8 cellular contexts compared by ENCODE assay signal in genomic region chr11:705646-706438, GRCh38. TPM values are rescaled to one million over a fixed set of nuclear protein-coding genes. Genes with fewer than 3 reads are reported as not detected.
DNase-seq lines count a peak whose midpoint lies in the region; ATAC-seq and TF ChIP-seq lines count a peak whose summit lies in the region.

Gene EPS8L2, plus strand, starts transcription at chr11:706231. Its CDS starts 3,177 bp downstream, at chr11:709408.

- no peak for DNase-seq in T-helper 17 cell
- no peak for DNase-seq in glutamatergic neuron
- peak in 1 of 2 donors; percentile 34 for DNase-seq in psoas muscle
- no peak for DNase-seq in NCI-H524 treated with DMSO at 0.1 percent for 48 hours (lab: John Stamatoyannopoulos, UW)
- no peak for DNase-seq in SHP77 treated with DMSO at 0.1 percent for 48 hours (lab: John Stamatoyannopoulos, UW)
- DNase-seq in OCI-LY7 (ENCODE audit: low spot score): no peak

- intact Hi-C loops in psoas muscle (cut with DNase I): no loop called here
- intact Hi-C loops in OCI-LY7 (cut with micrococcal nuclease; ENCODE audit: unreplicated experiment): no loop called here

- CTCF ChIA-PET in OCI-LY7 (lab: Charles Lee; ENCODE audit: unreplicated experiment): no interaction called here

- H3K27me3 Mint-ChIP-seq in T-helper 17 cell (peaks cover 16% of the 10 kb centered on the region), glutamatergic neuron (ENCODE audit: unreplicated experiment) (peaks cover 10% of the 10 kb centered on the region)

- WGBS in psoas muscle, 3 donors: 12 to 28% (median 19%) methylated on average over 30 to 90 of the region's 90 CpGs

- TF ChIP-seq CTCF in glutamatergic neuron (IDR thresholded peaks at IDR 0.05; ENCODE audit: partially characterized antibody, unreplicated experiment) (no peak), psoas muscle (IDR thresholded peaks at IDR 0.05) (no peak), OCI-LY7 (conservative IDR thresholded peaks at IDR 0.05; ENCODE audit: low read length) (no peak)

- BruUV-seq in OCI-LY7 (replicated peaks; lab: Mats Ljungman, UMichigan): no TSS peak

- H3K9me3 Mint-ChIP-seq in glutamatergic neuron (ENCODE audit: unreplicated experiment): peaks cover 6% of the 10 kb centered on the region

- H3K4me1 ChIP-seq in psoas muscle (peaks cover 10% of the 10 kb centered on the region), OCI-LY7 (ENCODE audit: insufficient read depth, low read length, poor library complexity, severe bottlenecking) (no peaks in the 10 kb centered on the region)

- H3K27ac ChIP-seq in psoas muscle: no peak within 1 kb of the TSS
- H3K27ac ChIP-seq in OCI-LY7 (ENCODE audit: low read depth, low read length, poor library complexity, severe bottlenecking): no peak within 1 kb of the TSS

- POLR2A ChIA-PET in OCI-LY7 (lab: Charles Lee): no interaction called here

- peaks cover 0 to 47% (median 20%) of the 10 kb centered on the region in 3 donors for H3K27me3 ChIP-seq in psoas muscle (ENCODE audit: insufficient read depth in 3 of 3, low read length in 2 of 3)

- no peaks in the 10 kb centered on the region for H3K9me3 ChIP-seq in T-helper 17 cell (ENCODE audit: control insufficient read depth, low read length, poor library complexity, severe bottlenecking)
- H3K9me3 ChIP-seq in psoas muscle: no peaks in the 10 kb centered on the region
- no peaks in the 10 kb centered on the region for H3K9me3 ChIP-seq in OCI-LY7 (ENCODE audit: low read length)

- no peaks in the 10 kb centered on the region for H3K79me2 ChIP-seq in OCI-LY7 (ENCODE audit: insufficient read depth, low read depth, low read length)

- no peaks in the 10 kb centered on the region for H3K36me3 Mint-ChIP-seq in T-helper 17 cell (ENCODE audit: low read depth)
- H3K36me3 Mint-ChIP-seq in glutamatergic neuron (ENCODE audit: unreplicated experiment): no peaks in the 10 kb centered on the region

- H3K4me1 Mint-ChIP-seq in T-helper 17 cell: peaks cover 7% of the 10 kb centered on the region
- H3K4me1 Mint-ChIP-seq in glutamatergic neuron (ENCODE audit: low read depth, unreplicated experiment): peaks cover 2% of the 10 kb centered on the region

- H3K4me3 Mint-ChIP-seq in T-helper 17 cell (peak within 1 kb of the TSS; percentile 77), glutamatergic neuron (ENCODE audit: unreplicated experiment) (no peak within 1 kb of the TSS)

- peak within 1 kb of the TSS; percentile 40; the same call in 1 of the 2 replicates for H3K4me3 ChIP-seq in GM08714 (ENCODE audit: low read length)
- peak within 1 kb of the TSS; percentile 43 for H3K4me3 ChIP-seq in psoas muscle
- no peak within 1 kb of the TSS for H3K4me3 ChIP-seq in OCI-LY7 (ENCODE audit: low read depth, low read length, poor library complexity, severe bottlenecking)

- H4K20me1 ChIP-seq in OCI-LY7 (ENCODE audit: insufficient read depth, low read length): no peaks in the 10 kb centered on the region

- no peak within 1 kb of the TSS for H3K4me2 ChIP-seq in OCI-LY7 (ENCODE audit: low read length)

- H3K9me2 ChIP-seq in OCI-LY7 (ENCODE audit: insufficient read depth, low read length): no peaks in the 10 kb centered on the region

- H3K36me3 ChIP-seq in psoas muscle (ENCODE audit: insufficient read depth in 1 of 2, low read depth in 1 of 2) (peaks cover 0 to 15% of the 10 kb centered on the region in 2 donors), OCI-LY7 (ENCODE audit: insufficient read depth, low read length) (peaks cover 3% of the 10 kb centered on the region; the same call in 1 of the 2 replicates)

- H3K27ac Mint-ChIP-seq in T-helper 17 cell (no peak within 1 kb of the TSS), glutamatergic neuron (ENCODE audit: unreplicated experiment) (no peak within 1 kb of the TSS)

- H2AFZ ChIP-seq in OCI-LY7 (ENCODE audit: low read length): no peak within 1 kb of the TSS

- ATAC-seq in T-helper 17 cell (peak; percentile 49), psoas muscle (peak in 1 of 4 donors; percentile 3), GM19455 (IDR thresholded peaks at IDR 0.05; ENCODE audit: unreplicated experiment) (no peak)

RNA-seq across cellular contexts. Expression of gene EPS8L2, which starts in this region (rescaled TPM):
- total RNA-seq in T-helper 17 cell: 10 to 100 TPM in 1 of 2 donors, 1 to 10 TPM in 1; 6.8 to 11.7 TPM
- 12.7 TPM for total RNA-seq in glutamatergic neuron (ENCODE audit: unreplicated experiment)
- total RNA-seq in psoas muscle: 1 to 10 TPM in 3 of 4 donors, under 1 TPM in 1; 0.89 to 3.1 (median 1.5) TPM
- polyA plus RNA-seq in psoas muscle: under 1 TPM; 0.47 to 0.63 (median 0.56) TPM
- total RNA-seq in OCI-LY7 (2014; rRNA removed; shearing (Covaris generic)): 3.8 and 4.8 TPM in 2 replicates
- total RNA-seq in OCI-LY7 (2022): 7.1 and 9.3 TPM in 2 replicates
